ENCODE assay signal across 11 cellular contexts in genomic region chr19:34996978-34997640, GRCh38. TPM values are rescaled to one million over a fixed set of nuclear protein-coding genes. Genes with fewer than 3 reads are reported as not detected.
DNase-seq lines count a peak whose midpoint lies in the region; ATAC-seq, FAIRE-seq and TF ChIP-seq lines count a peak whose summit lies in the region.
"Had no signal": no experiment of that assay in that cellular context is flagged by ENCODE, and none has a peak within 500 bp of the region (broad histone marks: within the 10 kb centered on the region; RNA-seq: fewer than 3 reads in every experiment).

No MANE protein-coding gene starts in this region.

- ATAC-seq in activated CD4-positive, alpha-beta T cell treated with anti-CD3 and anti-CD28 coated beads for 36 hours, result no peak
- ATAC-seq in HG03520 (IDR thresholded peaks at IDR 0.05; ENCODE audit: unreplicated experiment) (no peak), GM21529 (IDR thresholded peaks at IDR 0.05; ENCODE audit: unreplicated experiment) (no peak)

- peak overlapping the region; percentile 98 for H3K27ac Mint-ChIP-seq in activated CD4-positive, alpha-beta T cell treated with anti-CD3 and anti-CD28 coated beads for 36 hours
- H3K27ac Mint-ChIP-seq in activated CD4-positive, alpha-beta memory T cell treated with anti-CD3 and anti-CD28 coated beads for 36 hours, result peak overlapping the region; percentile 92

- no peaks in the 10 kb centered on the region for H3K36me3 ChIP-seq in kidney (ENCODE audit: control insufficient read depth in 1 of 2, insufficient read depth in 2 of 2, low read length in 2 of 2)

- H3K9me3 ChIP-seq in kidney (ENCODE audit: control insufficient read depth in 1 of 2, low read length in 2 of 2), result no peaks in the 10 kb centered on the region

- H3K27me3 Mint-ChIP-seq in activated CD4-positive, alpha-beta T cell treated with anti-CD3 and anti-CD28 coated beads for 36 hours, result no peaks in the 10 kb centered on the region
- H3K27me3 Mint-ChIP-seq in activated CD4-positive, alpha-beta memory T cell treated with anti-CD3 and anti-CD28 coated beads for 36 hours, result no peaks in the 10 kb centered on the region

- no peak overlapping the region for H3K4me3 ChIP-seq in kidney (ENCODE audit: low read length in 2 of 2)

- peak overlapping the region; percentile 100 for H3K4me3 Mint-ChIP-seq in activated CD4-positive, alpha-beta T cell treated with anti-CD3 and anti-CD28 coated beads for 36 hours
- peak overlapping the region; percentile 60 for H3K4me3 Mint-ChIP-seq in activated CD4-positive, alpha-beta memory T cell treated with anti-CD3 and anti-CD28 coated beads for 36 hours

- no peak overlapping the region for H3K9ac ChIP-seq in kidney (ENCODE audit: low read length in 2 of 2)

- POLR2A ChIA-PET in activated CD4-positive, alpha-beta T cell treated with anti-CD3 and anti-CD28 coated beads for 36 hours (lab: Charles Lee), result interaction anchor here (0.6 to 0.7 kb wide), 2 partner anchors 9 to 749 kb away, joined by 3 to 5 read pairs; partner anchors contain the start of gene PSENEN
- POLR2A ChIA-PET in activated CD4-positive, alpha-beta memory T cell treated with anti-CD3 and anti-CD28 coated beads for 36 hours (lab: Charles Lee), result interaction anchor here (5.4 kb wide), 1 partner anchor 7 kb away, joined by 65 read pairs; no protein-coding TSS in a partner anchor

- H3K4me1 Mint-ChIP-seq in activated CD4-positive, alpha-beta T cell treated with anti-CD3 and anti-CD28 coated beads for 36 hours, result peaks cover 56% of the 10 kb centered on the region
- H3K4me1 Mint-ChIP-seq in activated CD4-positive, alpha-beta memory T cell treated with anti-CD3 and anti-CD28 coated beads for 36 hours (ENCODE audit: low read depth), result peaks cover 49% of the 10 kb centered on the region

- CTCF ChIA-PET in activated CD4-positive, alpha-beta T cell treated with anti-CD3 and anti-CD28 coated beads for 36 hours (lab: Charles Lee), result interaction anchor here (0.7 to 2.2 kb wide), 3 partner anchors 10 to 47 kb away, joined by 3 to 6 read pairs (median 3); no protein-coding TSS in a partner anchor
- CTCF ChIA-PET in activated CD4-positive, alpha-beta memory T cell treated with anti-CD3 and anti-CD28 coated beads for 36 hours (lab: Charles Lee), result no interaction called here

- intact Hi-C loops in activated CD4-positive, alpha-beta T cell treated with anti-CD3 and anti-CD28 coated beads for 36 hours (cut with DNase I, micrococcal nuclease), result no loop called here
- intact Hi-C loops in activated CD4-positive, alpha-beta memory T cell treated with anti-CD3 and anti-CD28 coated beads for 36 hours (cut with micrococcal nuclease), result loop anchor here (10.0 kb wide), 1 partner anchor 218 kb away; no protein-coding TSS in a partner anchor
- intact Hi-C loops in kidney (cut with DNase I), result no loop called here

- H3K27ac ChIP-seq in kidney (ENCODE audit: low read depth in 2 of 2, low read length in 2 of 2) (peak overlapping the region; percentile 51 to 60), substantia nigra (ENCODE audit: low read depth, low read length, poor library complexity, severe bottlenecking) (peak overlapping the region; percentile 9)

- no peak for DNase-seq in activated CD4-positive, alpha-beta T cell treated with anti-CD3 and anti-CD28 coated beads for 36 hours
- DNase-seq in activated CD4-positive, alpha-beta T cell treated with anti-CD3 and anti-CD28 coated beads, Interleukin-2, amount 50 U/mL, for 4 hours, result no peak
- no peak for DNase-seq in activated CD4-positive, alpha-beta memory T cell treated with anti-CD3 and anti-CD28 coated beads for 36 hours
- peak; percentile 46 for DNase-seq in kidney
- no peak for DNase-seq in substantia nigra (lab: John Stamatoyannopoulos, UW)
- DNase-seq in urothelium cell line (ENCODE audit: low spot score), result no peak
- DNase-seq: NCI-H526, T-helper 9 cell had no signal

- H3K4me1 ChIP-seq in kidney (ENCODE audit: control insufficient read depth in 1 of 2, insufficient read depth in 1 of 2, low read depth in 1 of 2, low read length in 2 of 2), result peaks cover 14 to 30% of the 10 kb centered on the region in 2 donors

- no peaks in the 10 kb centered on the region for H3K9me3 Mint-ChIP-seq in activated CD4-positive, alpha-beta T cell treated with anti-CD3 and anti-CD28 coated beads for 36 hours (ENCODE audit: low read depth)
- H3K9me3 Mint-ChIP-seq in activated CD4-positive, alpha-beta memory T cell treated with anti-CD3 and anti-CD28 coated beads for 36 hours, result no peaks in the 10 kb centered on the region

- TF ChIP-seq CTCF in kidney (IDR thresholded peaks at IDR 0.05; ENCODE audit: borderline replicate concordance, extremely low read depth, insufficient read depth), result no peak

- peaks cover 13% of the 10 kb centered on the region for H3K36me3 Mint-ChIP-seq in activated CD4-positive, alpha-beta T cell treated with anti-CD3 and anti-CD28 coated beads for 36 hours (ENCODE audit: low read depth)
- peaks cover 22% of the 10 kb centered on the region for H3K36me3 Mint-ChIP-seq in activated CD4-positive, alpha-beta memory T cell treated with anti-CD3 and anti-CD28 coated beads for 36 hours

- FAIRE-seq in kidney (lab: Jason Lieb, UNC), result no peak
- no peak for FAIRE-seq in urothelium cell line (lab: Jason Lieb, UNC)

RNA-seq across cellular contexts. Expression of gene GRAMD1A, which starts 3.0 kb away (rescaled TPM):
- total RNA-seq in activated CD4-positive, alpha-beta T cell treated with anti-CD3 and anti-CD28 coated beads for 36 hours, result 100 to 1,000 TPM; 185 to 227 TPM
- 100 to 1,000 TPM; 204 to 223 TPM for total RNA-seq in activated CD4-positive, alpha-beta memory T cell treated with anti-CD3 and anti-CD28 coated beads for 36 hours
- 87.3 TPM for total RNA-seq in kidney
- polyA plus RNA-seq in kidney (ENCODE audit: insufficient read depth, low read depth, low replicate concordance), result 29.8 TPM

RNA-seq across cellular contexts. Expression of gene ZNF792, which starts 33.1 kb away (rescaled TPM):
- 1 to 10 TPM; 5.6 to 5.7 TPM for total RNA-seq in activated CD4-positive, alpha-beta T cell treated with anti-CD3 and anti-CD28 coated beads for 36 hours
- total RNA-seq in activated CD4-positive, alpha-beta memory T cell treated with anti-CD3 and anti-CD28 coated beads for 36 hours, result 1 to 10 TPM; 6.4 to 6.9 TPM
- 9.1 TPM for total RNA-seq in kidney
- polyA plus RNA-seq in kidney (ENCODE audit: insufficient read depth, low read depth, low replicate concordance), result 2.0 TPM

RNA-seq across cellular contexts. Expression of gene SCN1B, which starts 33.2 kb away (rescaled TPM):
- total RNA-seq in activated CD4-positive, alpha-beta T cell treated with anti-CD3 and anti-CD28 coated beads for 36 hours, result 1 to 10 TPM; 1.3 to 1.6 TPM
- 1 to 10 TPM; 1.1 to 1.6 TPM for total RNA-seq in activated CD4-positive, alpha-beta memory T cell treated with anti-CD3 and anti-CD28 coated beads for 36 hours
- total RNA-seq in kidney, result 24.1 TPM
- 9.6 TPM for polyA plus RNA-seq in kidney (ENCODE audit: insufficient read depth, low read depth, low replicate concordance)

RNA-seq across cellular contexts. Expression of gene HPN, which starts 44.4 kb away (rescaled TPM):
- total RNA-seq in activated CD4-positive, alpha-beta T cell treated with anti-CD3 and anti-CD28 coated beads for 36 hours, result under 1 TPM in 1 of 2 experiments, not detected in 1; 0.09 TPM
- under 1 TPM in 1 of 2 experiments, not detected in 1; 0.21 TPM for total RNA-seq in activated CD4-positive, alpha-beta memory T cell treated with anti-CD3 and anti-CD28 coated beads for 36 hours
- total RNA-seq in kidney, result 134 TPM
- 331 TPM for polyA plus RNA-seq in kidney (ENCODE audit: insufficient read depth, low read depth, low replicate concordance)
- total RNA-seq: HT1080 had no signal
